ENCODE assay signal across 24 cellular contexts in the genomic region with DNA sequence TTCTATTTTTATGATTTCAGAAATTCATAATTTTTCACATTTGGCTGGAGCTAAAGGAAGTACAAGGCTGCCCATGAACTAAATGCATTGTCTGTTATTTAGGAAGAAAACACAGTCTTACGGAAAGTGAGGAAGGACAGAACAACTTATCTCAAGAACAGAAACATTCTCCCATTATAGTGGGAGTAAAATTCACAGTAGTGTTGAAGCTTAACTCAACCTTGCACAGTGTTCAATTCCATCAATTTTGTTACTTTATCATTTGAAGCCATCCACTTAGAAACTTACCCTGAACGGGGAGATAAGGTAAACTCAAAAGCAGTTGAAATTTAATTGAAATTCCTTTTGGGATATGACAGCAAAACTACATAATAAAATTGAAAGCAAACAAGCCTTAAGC.
A peak's percentile ranks its signal among the peaks of the same experiment; 100 is the strongest.
DNase-seq lines count a peak whose midpoint lies in the region; ATAC-seq, FAIRE-seq and TF ChIP-seq lines count a peak whose summit lies in the region.
"Had no signal": no experiment of that assay in that cellular context is flagged by ENCODE, and none has a peak within 500 bp of the region (broad histone marks: within the 10 kb centered on the region; RNA-seq: fewer than 3 reads in every experiment).

No MANE protein-coding gene starts in this region.

- no peaks in the 10 kb centered on the region for H3K4me1 ChIP-seq in endothelial cell of umbilical vein (ENCODE audit: control insufficient read depth, extremely low read depth, insufficient read depth, low read length)
- H3K4me1 ChIP-seq: BLaER1, Caco-2 had no signal

- DNase-seq in activated T-cell treated with anti-CD3 and anti-CD28 coated beads, Interleukin-2, amount 50 U/mL, for 24 hours = no peak
- DNase-seq in activated T-cell treated with anti-CD3 and anti-CD28 coated beads, Interleukin-2, amount 50 U/mL, for 72 hours = no peak
- DNase-seq in OCI-M1 (lab: John Stamatoyannopoulos, UW) (peak; percentile 29), endothelial cell of umbilical vein (ENCODE audit: low read depth, low spot score) (peak; percentile 27), NCI-H1105 treated with DMSO at 0.1 percent for 48 hours (lab: John Stamatoyannopoulos, UW) (no peak), ecto neural progenitor cell (ENCODE audit: low spot score) (no peak)
- DNase-seq: Caco-2; CD4-positive, CD25-positive, alpha-beta regulatory T cell; CD8-positive, alpha-beta T cell; DMS 273 treated with DMSO at 0.1 percent for 48 hours; DMS79; EL; GDM1; GM23248; H9 had no signal

- POLR2A ChIA-PET in endothelial cell of umbilical vein (lab: Charles Lee) = no interaction called here

- no peak overlapping the region for H2AFZ ChIP-seq in endothelial cell of umbilical vein (ENCODE audit: low read depth, low read length)
- H2AFZ ChIP-seq: GM23248 had no signal

- H3K27ac ChIP-seq in endothelial cell of umbilical vein (ENCODE audit: insufficient read depth, low read depth, low read length) = no peak overlapping the region
- H3K27ac ChIP-seq: 22Rv1, BLaER1, C4-2B, GM23248 had no signal

- no TSS peak for BruUV-seq in endothelial cell of umbilical vein (replicated peaks; lab: Mats Ljungman, UMichigan)

- no peak overlapping the region for H3K9ac ChIP-seq in endothelial cell of umbilical vein (replicated peaks; ENCODE audit: extremely low read depth, insufficient read depth, low read length)
- H3K9ac ChIP-seq: BLaER1, GM23248 had no signal

- ATAC-seq in activated T-cell treated with anti-CD3 and anti-CD28 coated beads, Interleukin-2, amount 50 U/mL, for 72 hours (replicated peaks in 1 of 2) = no peak
- no peak for ATAC-seq in HG03175 (IDR thresholded peaks at IDR 0.05; ENCODE audit: unreplicated experiment)
- ATAC-seq: CD8-positive, alpha-beta T cell; GM12878; HCT116 had no signal

- H3K4me2 ChIP-seq in endothelial cell of umbilical vein (ENCODE audit: insufficient read depth, low read length) = no peak overlapping the region
- H3K4me2 ChIP-seq: BLaER1 had no signal

- H3K27me3 Mint-ChIP-seq in activated T-cell treated with anti-CD3 and anti-CD28 coated beads, Interleukin-2, amount 50 U/mL, for 24 hours = no peaks in the 10 kb centered on the region
- no peaks in the 10 kb centered on the region for H3K27me3 Mint-ChIP-seq in activated T-cell treated with anti-CD3 and anti-CD28 coated beads, Interleukin-2, amount 50 U/mL, for 72 hours (ENCODE audit: low read depth)
- H3K27me3 Mint-ChIP-seq: B cell; CD4-positive, CD25-positive, alpha-beta regulatory T cell had no signal

- dilution Hi-C loops in endothelial cell of umbilical vein (cut with MboI; ENCODE audit: extremely low pct_ligation_motif_present, low sequenced_read_pairs) = no loop called here

- TF ChIP-seq POLR2A in endothelial cell of umbilical vein (IDR thresholded peaks at IDR 0.05; ENCODE audit: low read depth, low read length) = no peak

- no peaks in the 10 kb centered on the region for H3K9me1 ChIP-seq in endothelial cell of umbilical vein (replicated peaks; ENCODE audit: control insufficient read depth, extremely low read depth, insufficient read depth, low read length)

- intact Hi-C loops in endothelial cell of umbilical vein (cut with micrococcal nuclease) = no loop called here

- TF ChIP-seq CTCF in endothelial cell of umbilical vein (IDR thresholded peaks at IDR 0.05; ENCODE audit: extremely low read depth in 1 of 2, insufficient read depth in 1 of 2, low read depth in 1 of 2, low read length in 2 of 2) = no peak

- H3K79me2 ChIP-seq in endothelial cell of umbilical vein (ENCODE audit: control insufficient read depth, insufficient read depth, low read length) = no peaks in the 10 kb centered on the region

- H3K4me3 Mint-ChIP-seq in activated T-cell treated with anti-CD3 and anti-CD28 coated beads, Interleukin-2, amount 50 U/mL, for 24 hours = no peak overlapping the region
- H3K4me3 Mint-ChIP-seq in activated T-cell treated with anti-CD3 and anti-CD28 coated beads, Interleukin-2, amount 50 U/mL, for 72 hours = no peak overlapping the region
- H3K4me3 Mint-ChIP-seq: B cell; CD4-positive, CD25-positive, alpha-beta regulatory T cell; CD8-positive, alpha-beta T cell; H9 had no signal

- CTCF ChIA-PET in endothelial cell of umbilical vein (lab: Charles Lee) = interaction anchor here (0.6 to 1.5 kb wide), 2 partner anchors 10 to 315 kb away, joined by 3 read pairs; a partner anchor contains a TSS

- peak overlapping the region; percentile 6 for H3K27ac Mint-ChIP-seq in activated T-cell treated with anti-CD3 and anti-CD28 coated beads, Interleukin-2, amount 50 U/mL, for 24 hours
- no peak overlapping the region for H3K27ac Mint-ChIP-seq in activated T-cell treated with anti-CD3 and anti-CD28 coated beads, Interleukin-2, amount 50 U/mL, for 72 hours
- H3K27ac Mint-ChIP-seq: B cell; CD4-positive, CD25-positive, alpha-beta regulatory T cell; CD8-positive, alpha-beta T cell; H9 had no signal

- H3K4me1 Mint-ChIP-seq in activated T-cell treated with anti-CD3 and anti-CD28 coated beads, Interleukin-2, amount 50 U/mL, for 24 hours (ENCODE audit: low read depth) = no peaks in the 10 kb centered on the region
- H3K4me1 Mint-ChIP-seq in activated T-cell treated with anti-CD3 and anti-CD28 coated beads, Interleukin-2, amount 50 U/mL, for 72 hours (ENCODE audit: low read depth) = no peaks in the 10 kb centered on the region
- H3K4me1 Mint-ChIP-seq: B cell, H9 had no signal

- no peaks in the 10 kb centered on the region for H3K9me3 Mint-ChIP-seq in activated T-cell treated with anti-CD3 and anti-CD28 coated beads, Interleukin-2, amount 50 U/mL, for 24 hours
- H3K9me3 Mint-ChIP-seq in activated T-cell treated with anti-CD3 and anti-CD28 coated beads, Interleukin-2, amount 50 U/mL, for 72 hours = no peaks in the 10 kb centered on the region
- H3K9me3 Mint-ChIP-seq: CD4-positive, CD25-positive, alpha-beta regulatory T cell; CD8-positive, alpha-beta T cell; H9 had no signal

- H3K36me3 Mint-ChIP-seq in activated T-cell treated with anti-CD3 and anti-CD28 coated beads, Interleukin-2, amount 50 U/mL, for 24 hours (ENCODE audit: low read depth) = peaks cover 58% of the 10 kb centered on the region
- H3K36me3 Mint-ChIP-seq in activated T-cell treated with anti-CD3 and anti-CD28 coated beads, Interleukin-2, amount 50 U/mL, for 72 hours (ENCODE audit: insufficient read depth in 2 of 2) = peaks cover 0 to 12% of the 10 kb centered on the region in 2 donors

- H4K20me1 ChIP-seq in endothelial cell of umbilical vein (replicated peaks; ENCODE audit: control insufficient read depth, extremely low read depth, insufficient read depth, low read length) = no peaks in the 10 kb centered on the region
- H4K20me1 ChIP-seq: BLaER1 had no signal

- H3K9me3 ChIP-seq in endothelial cell of umbilical vein (replicated peaks; ENCODE audit: control insufficient read depth, insufficient read depth, low read length) = no peaks in the 10 kb centered on the region
- H3K9me3 ChIP-seq: BLaER1, Caco-2 had no signal

- peaks cover 0 to 1% of the 10 kb centered on the region in 2 experiments for H3K36me3 ChIP-seq in endothelial cell of umbilical vein (ENCODE audit: control insufficient read depth in 2 of 2, extremely low read depth in 1 of 2, insufficient read depth in 2 of 2, low read length in 2 of 2)

- FAIRE-seq in endothelial cell of umbilical vein (lab: Jason Lieb, UNC) = no peak
- FAIRE-seq: GM12878, GM19239, H1 had no signal

- no peaks in the 10 kb centered on the region for H3K27me3 ChIP-seq in endothelial cell of umbilical vein (ENCODE audit: control insufficient read depth in 2 of 2, insufficient read depth in 2 of 2, low read length in 2 of 2)
- H3K27me3 ChIP-seq: BLaER1 had no signal

- no peak overlapping the region for H3K4me3 ChIP-seq in endothelial cell of umbilical vein (replicated peaks in 1 of 3; ENCODE audit: insufficient read depth in 1 of 3, low read depth in 1 of 3, low read length in 3 of 3)
- H3K4me3 ChIP-seq: BLaER1, GM12878, GM23248 had no signal

TF ChIP-seq in endothelial cell of umbilical vein, 7 proteins besides CTCF, POLR2A, EP300 and RAD21:
- TF ChIP-seq, protein P1, sequence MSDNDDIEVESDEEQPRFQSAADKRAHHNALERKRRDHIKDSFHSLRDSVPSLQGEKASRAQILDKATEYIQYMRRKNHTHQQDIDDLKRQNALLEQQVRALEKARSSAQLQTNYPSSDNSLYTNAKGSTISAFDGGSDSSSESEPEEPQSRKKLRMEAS (IDR thresholded peaks at IDR 0.05; ENCODE audit: insufficient read depth, insufficient read length) = no peak
- TF ChIP-seq POLR2AphosphoS5 (IDR thresholded peaks at IDR 0.05; ENCODE audit: insufficient read depth, low read depth, low read length) (no peak), MYC (IDR thresholded peaks at IDR 0.05; ENCODE audit: low read depth, low read length) (no peak), JUN (IDR thresholded peaks at IDR 0.05; ENCODE audit: borderline replicate concordance, insufficient read depth, insufficient read length, low read depth) (no peak), EZH2 (IDR thresholded peaks at IDR 0.05; ENCODE audit: borderline replicate concordance, low read depth, low read length, severe bottlenecking) (no peak), FOS (IDR thresholded peaks at IDR 0.05; ENCODE audit: borderline replicate concordance, insufficient read depth, low read length) (no peak)

Comparison
In these comparisons a context has a peak if more than half of its experiments do, and no peak if none do; other contexts are left out.
1. DNase-seq: peak in OCI-M1 (single experiment) and endothelial cell of umbilical vein (single experiment); none in activated T-cell treated with anti-CD3 and anti-CD28 coated beads, Interleukin-2, amount 50 U/mL, for 24 hours (single experiment), activated T-cell treated with anti-CD3 and anti-CD28 coated beads, Interleukin-2, amount 50 U/mL, for 72 hours (0 of 2), NCI-H1105 treated with DMSO at 0.1 percent for 48 hours (single experiment) and ecto neural progenitor cell (single experiment).